18 cellular contexts compared by ENCODE assay signal in the genomic region with DNA sequence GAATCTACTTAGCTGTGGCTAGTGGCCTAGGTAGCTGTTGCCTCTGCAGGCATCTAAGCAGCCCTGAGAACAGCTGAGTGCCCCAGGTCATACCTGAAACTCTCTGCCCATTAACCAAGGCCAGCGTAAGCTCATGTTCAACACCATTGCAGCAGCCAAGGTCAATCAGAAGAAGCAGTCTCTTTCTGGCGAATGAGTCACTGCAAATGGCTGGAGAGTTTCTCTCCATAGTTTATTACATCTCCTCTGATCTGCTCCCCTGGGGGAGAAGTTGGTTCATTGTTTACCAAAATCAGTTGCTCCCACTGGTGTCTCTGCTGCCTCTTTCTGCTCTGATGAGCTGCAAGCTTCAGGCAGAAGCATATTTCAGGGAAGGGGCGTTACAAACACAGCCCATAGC. TPM values are rescaled to one million over a fixed set of nuclear protein-coding genes. Genes with fewer than 3 reads are reported as not detected.
DNase-seq lines count a peak whose midpoint lies in the region; ATAC-seq and TF ChIP-seq lines count a peak whose summit lies in the region.
"Had no signal": no experiment of that assay in that cellular context is flagged by ENCODE, and none has a peak within 500 bp of the region (broad histone marks: within the 10 kb centered on the region; RNA-seq: fewer than 3 reads in every experiment).

No MANE protein-coding gene starts in this region.

- H3K4me3 Mint-ChIP-seq in T-helper 2 cell treated with Interferon-gamma antibody and Interleukin-4, amounts not matched to agents 5 μg/mL and 100 μg/mL, for 36 hours = no peak overlapping the region
- H3K4me3 Mint-ChIP-seq: activated CD8-positive, alpha-beta T cell treated with anti-CD3 and anti-CD28 coated beads, Interleukin-2, amount 10 ng/mL, durations not matched to agents 7 days and 5 days; T-cell; WTC11 had no signal

- no peak for TF ChIP-seq POLR2A in adrenal gland (IDR thresholded peaks at IDR 0.05)

- intact Hi-C loops in adrenal gland (cut with DNase I) = no loop called here

- no peaks in the 10 kb centered on the region for H3K9me3 Mint-ChIP-seq in T-helper 2 cell treated with Interferon-gamma antibody and Interleukin-4, amounts not matched to agents 5 μg/mL and 100 μg/mL, for 36 hours
- H3K9me3 Mint-ChIP-seq: T-cell, WTC11 had no signal

- TF ChIP-seq CTCF in AG10803 (conservative IDR thresholded peaks at IDR 0.05; ENCODE audit: low read length) (no peak), HEK293 (tag by site-specific recombination; IDR thresholded peaks at IDR 0.05) (no peak), adrenal gland (IDR thresholded peaks at IDR 0.05) (no peak)

- CTCF ChIA-PET in HEK293 (lab: Yijun Ruan, JAX) = interaction anchor here (0.6 to 1.6 kb wide), 3 partner anchors 18 to 93 kb away, joined by 4 to 5 read pairs (median 4); no protein-coding TSS in a partner anchor

- H3K9me3 ChIP-seq in HEK293 (ENCODE audit: control insufficient read depth, insufficient read depth, low read depth, low read length) (no peaks in the 10 kb centered on the region), adrenal gland (replicated peaks in 1 of 3) (no peaks in the 10 kb centered on the region)
- H3K9me3 ChIP-seq: sigmoid colon had no signal

- POLR2A ChIA-PET in HEK293 (lab: Yijun Ruan, JAX) = interaction anchor here (0.6 kb wide), 1 partner anchor 67 kb away, joined by 3 read pairs; no protein-coding TSS in a partner anchor

- no peaks in the 10 kb centered on the region for H3K27me3 ChIP-seq in adrenal gland
- H3K27me3 ChIP-seq: sigmoid colon had no signal

- H3K36me3 ChIP-seq in HEK293 (ENCODE audit: control insufficient read depth in 2 of 2, insufficient read depth in 1 of 2, low read length in 2 of 2) = no peaks in the 10 kb centered on the region
- H3K36me3 ChIP-seq in adrenal gland (replicated peaks in 1 of 2) = no peaks in the 10 kb centered on the region
- H3K36me3 ChIP-seq: sigmoid colon had no signal

- H3K4me1 Mint-ChIP-seq in T-helper 2 cell treated with Interferon-gamma antibody and Interleukin-4, amounts not matched to agents 5 μg/mL and 100 μg/mL, for 36 hours (ENCODE audit: low read depth) = peaks cover 2% of the 10 kb centered on the region
- H3K4me1 Mint-ChIP-seq: T-cell had no signal

- H3K27me3 Mint-ChIP-seq in T-helper 2 cell treated with Interferon-gamma antibody and Interleukin-4, amounts not matched to agents 5 μg/mL and 100 μg/mL, for 36 hours (ENCODE audit: low read depth) = peaks cover 4% of the 10 kb centered on the region

- H3K27ac ChIP-seq in HEK293 (ENCODE audit: extremely low read depth, low read depth, low read length) (no peak overlapping the region), adrenal gland (peak overlapping the region in 2 of 5 donors; percentile 32 to 36)
- H3K27ac ChIP-seq: coronary artery, RWPE1, sigmoid colon had no signal

- DNase-seq in AG10803 (ENCODE audit: low read depth) (peak; percentile 3), adrenal gland (peak in 6 of 7 donors; percentile 33 to 64 (median 58)), left kidney (ENCODE audit: low read depth, low spot score) (peak; percentile 49), HPDE6-E6E7 (ENCODE audit: extremely low spot score) (no peak)
- DNase-seq in T-helper 2 cell treated with Interferon-gamma antibody and Interleukin-4, amounts not matched to agents 5 μg/mL and 100 μg/mL, for 36 hours (ENCODE audit: low spot score) = no peak
- DNase-seq: activated CD8-positive, alpha-beta T cell treated with anti-CD3 and anti-CD28 coated beads, Interleukin-2, amount 10 ng/mL, durations not matched to agents 7 days and 5 days; amygdala; COR-L47; GF-D8; NCI-H2107; sigmoid colon; T-cell had no signal

- no peak overlapping the region for H3K4me3 ChIP-seq in AG10803 (ENCODE audit: low read length)
- no peak overlapping the region for H3K4me3 ChIP-seq in HEK293 (ENCODE audit: low read depth, low read length)
- H3K4me3 ChIP-seq in adrenal gland = no peak overlapping the region
- H3K4me3 ChIP-seq: coronary artery, sigmoid colon had no signal

- H3K4me1 ChIP-seq in HEK293 (ENCODE audit: control insufficient read depth, insufficient read depth, low read length) (no peaks in the 10 kb centered on the region), adrenal gland (replicated peaks in 1 of 2) (peaks cover 23 to 35% of the 10 kb centered on the region in 2 donors)

- ATAC-seq in HG02884 (IDR thresholded peaks at IDR 0.05; ENCODE audit: unreplicated experiment) (no peak), GM21737 (IDR thresholded peaks at IDR 0.05; ENCODE audit: unreplicated experiment) (no peak)
- ATAC-seq: activated CD8-positive, alpha-beta T cell treated with anti-CD3 and anti-CD28 coated beads, Interleukin-2, amount 10 ng/mL, durations not matched to agents 7 days and 5 days; T-cell; WTC11 had no signal

- H3K27ac Mint-ChIP-seq in T-helper 2 cell treated with Interferon-gamma antibody and Interleukin-4, amounts not matched to agents 5 μg/mL and 100 μg/mL, for 36 hours = no peak overlapping the region
- H3K27ac Mint-ChIP-seq: activated CD8-positive, alpha-beta T cell treated with anti-CD3 and anti-CD28 coated beads, Interleukin-2, amount 10 ng/mL, durations not matched to agents 7 days and 5 days; T-cell; WTC11 had no signal

- WGBS in adrenal gland, 4 donors = 44 to 67% (median 46%) methylated on average over 3 of the region's 3 CpGs

- no peaks in the 10 kb centered on the region for H3K36me3 Mint-ChIP-seq in T-helper 2 cell treated with Interferon-gamma antibody and Interleukin-4, amounts not matched to agents 5 μg/mL and 100 μg/mL, for 36 hours (ENCODE audit: low read depth)
- H3K36me3 Mint-ChIP-seq: T-cell, WTC11 had no signal

TF ChIP-seq in HEK293, 187 proteins besides CTCF, POLR2A, EP300 and RAD21:
- TF ChIP-seq GLIS1 (tag by site-specific recombination; IDR thresholded peaks at IDR 0.05) = peak; percentile 31; the same call in 1 of the 2 replicates
- peak; percentile 69; the same call in 1 of the 2 replicates for TF ChIP-seq GFI1B (tag by site-specific recombination; IDR thresholded peaks at IDR 0.05)
- no peak for TF ChIP-seq YY2 (tag by site-specific recombination; IDR thresholded peaks at IDR 0.05)
- TF ChIP-seq ZNF426 (tag by site-specific recombination; IDR thresholded peaks at IDR 0.05) = no peak
- no peak for TF ChIP-seq WT1 (tag by site-specific recombination; IDR thresholded peaks at IDR 0.05)
- TF ChIP-seq ZIC2 (tag by site-specific recombination; IDR thresholded peaks at IDR 0.05) = peak; percentile 35; the same call in 1 of the 2 replicates
- TF ChIP-seq, protein P1, sequence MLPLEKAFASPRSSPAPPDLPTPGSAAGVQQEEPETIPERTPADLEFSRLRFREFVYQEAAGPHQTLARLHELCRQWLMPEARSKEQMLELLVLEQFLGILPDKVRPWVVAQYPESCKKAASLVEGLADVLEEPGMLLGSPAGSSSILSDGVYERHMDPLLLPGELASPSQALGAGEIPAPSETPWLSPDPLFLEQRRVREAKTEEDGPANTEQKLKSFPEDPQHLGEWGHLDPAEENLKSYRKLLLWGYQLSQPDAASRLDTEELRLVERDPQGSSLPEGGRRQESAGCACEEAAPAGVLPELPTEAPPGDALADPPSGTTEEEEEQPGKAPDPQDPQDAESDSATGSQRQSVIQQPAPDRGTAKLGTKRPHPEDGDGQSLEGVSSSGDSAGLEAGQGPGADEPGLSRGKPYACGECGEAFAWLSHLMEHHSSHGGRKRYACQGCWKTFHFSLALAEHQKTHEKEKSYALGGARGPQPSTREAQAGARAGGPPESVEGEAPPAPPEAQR (tag by site-specific recombination; IDR thresholded peaks at IDR 0.05) = no peak
- TF ChIP-seq ZNF394 (tag by site-specific recombination; IDR thresholded peaks at IDR 0.05; ENCODE audit: borderline replicate concordance) = no peak
- no peak for TF ChIP-seq ZNF521 (tag by site-specific recombination; IDR thresholded peaks at IDR 0.05)

RNA-seq across cellular contexts. Expression of a gene that starts 6.9 kb away (rescaled TPM):
- 10 to 100 TPM in 7 of 8 donors, 1 to 10 TPM in 1; 7.2 to 30.1 (median 21.4) TPM for total RNA-seq in adrenal gland
- polyA plus RNA-seq in adrenal gland = 10 to 100 TPM in 1 of 3 donors, 1 to 10 TPM in 2; 4.1 to 25.5 (median 9.3) TPM

Comparison
In these comparisons a context has a peak if more than half of its experiments do, and no peak if none do; other contexts are left out.
1. DNase-seq: peak in AG10803 (single experiment), adrenal gland (6 of 7) and left kidney (single experiment); none in T-helper 2 cell treated with Interferon-gamma antibody and Interleukin-4, amounts not matched to agents 5 μg/mL and 100 μg/mL, for 36 hours (single experiment) and HPDE6-E6E7 (single experiment).